Comparison of ENCODE assay signal across 7 cellular contexts in genomic region chr22:29030618-29031235, GRCh38. TPM values are rescaled to one million over a fixed set of nuclear protein-coding genes. Genes with fewer than 3 reads are reported as not detected.
DNase-seq lines count a peak whose midpoint lies in the region; ATAC-seq and TF ChIP-seq lines count a peak whose summit lies in the region.

No MANE protein-coding gene starts in this region.

- TF ChIP-seq EP300 in transverse colon (IDR thresholded peaks at IDR 0.05; ENCODE audit: low read depth) = no peak

- H3K9me3 Mint-ChIP-seq in H9 (no peaks in the 10 kb centered on the region), mesothelial cell of epicardium (no peaks in the 10 kb centered on the region)

- H2BK5ac ChIP-seq in H9 (ENCODE audit: insufficient read length, low read length) = no peak overlapping the region

- no peaks in the 10 kb centered on the region for H3K9me3 ChIP-seq in H9 (ENCODE audit: control insufficient read depth, low read depth, low read length)
- H3K9me3 ChIP-seq in transverse colon = no peaks in the 10 kb centered on the region

- DNase-seq in H9 = peak; percentile 85
- peak; percentile 74 to 85 for DNase-seq in SHP77 (lab: John Stamatoyannopoulos, UW)
- DNase-seq in erythroblast (lab: John Stamatoyannopoulos, UW) = peak; percentile 37 to 38
- DNase-seq in mesothelial cell of epicardium (ENCODE audit: low spot score in 2 of 2, unreplicated experiment in 2 of 2) = peak; percentile 59 to 78
- peak; percentile 84 for DNase-seq in transverse colon
- DNase-seq in effector CD8-positive, alpha-beta T cell (lab: John Stamatoyannopoulos, UW) = no peak

- H3K23ac ChIP-seq in H9 (ENCODE audit: insufficient read length, low read depth, low read length) = no peak overlapping the region

- ATAC-seq in GM21786 (IDR thresholded peaks at IDR 0.05; ENCODE audit: unreplicated experiment) = no peak

- H2AFZ ChIP-seq in H9 (ENCODE audit: low read length) = no peak overlapping the region

- no peak overlapping the region for H2AK5ac ChIP-seq in H9 (ENCODE audit: insufficient read length, low read length)

- H4K91ac ChIP-seq in H9 (ENCODE audit: insufficient read length, low read depth, low read length) = no peak overlapping the region

- peak overlapping the region; percentile 26 to 50 (median 44) for H3K4me3 ChIP-seq in transverse colon

- in situ Hi-C loops in transverse colon (cut with MboI; ENCODE audit: low pct_ligation_motif_present in 1 of 4, low pct_unique_long_range_greater_than_20kb in 1 of 4, low sequenced_read_pairs in 3 of 4) = loop anchor here in 3 of 4 donors (25.0 kb wide), 3 partner anchors 418 to 968 kb away; no protein-coding TSS in a partner anchor

- H3K4me1 ChIP-seq in H9 (ENCODE audit: insufficient read depth, low read length) (peaks cover 10% of the 10 kb centered on the region; the same call in 1 of the 2 replicates), transverse colon (peaks cover 13 to 46% (median 26%) of the 10 kb centered on the region in 4 donors)

- no peaks in the 10 kb centered on the region for H3K36me3 ChIP-seq in transverse colon

- H3K23me2 ChIP-seq in H9 (ENCODE audit: insufficient read length, low read depth, low read length, poor library complexity, severe bottlenecking) = peaks cover 14% of the 10 kb centered on the region

- no peak overlapping the region for H3K18ac ChIP-seq in H9 (ENCODE audit: insufficient read length, low read depth, low read length)

- H3K36me3 Mint-ChIP-seq in H9 (ENCODE audit: insufficient read depth in 1 of 3, low read depth in 3 of 3) (peaks cover 0 to 12% (median 0%) of the 10 kb centered on the region in 3 experiments; a peak in 3 of 7 replicates), mesothelial cell of epicardium (peaks cover 1% of the 10 kb centered on the region)

- H2BK20ac ChIP-seq in H9 (ENCODE audit: low read depth, low read length, poor library complexity, severe bottlenecking) = no peak overlapping the region

- H3K27ac Mint-ChIP-seq in H9 = peak overlapping the region in 2 of 3 experiments; percentile 97 to 99; a peak in 5 of 7 replicates
- peak overlapping the region; percentile 100 for H3K27ac Mint-ChIP-seq in mesothelial cell of epicardium

- H4K20me1 ChIP-seq in H9 (ENCODE audit: control insufficient read depth, insufficient read depth, insufficient read length) = no peaks in the 10 kb centered on the region

- peak overlapping the region; percentile 18 for H3K9ac ChIP-seq in H9 (ENCODE audit: extremely low read depth, insufficient read length, low read length)

- H3K79me1 ChIP-seq in H9 (ENCODE audit: insufficient read depth, low read depth, low read length, poor library complexity, severe bottlenecking) = peaks cover 4% of the 10 kb centered on the region

- no peak overlapping the region for H2BK12ac ChIP-seq in H9 (ENCODE audit: insufficient read length, low read depth, low read length)

- H3K27me3 ChIP-seq in H9 (ENCODE audit: insufficient read depth, low read length) (no peaks in the 10 kb centered on the region), transverse colon (no peaks in the 10 kb centered on the region)

- TF ChIP-seq POLR2A in erythroblast (IDR thresholded peaks at IDR 0.05; ENCODE audit: low read length) (no peak), transverse colon (IDR thresholded peaks at IDR 0.05) (no peak)

- H3K79me2 ChIP-seq in H9 (ENCODE audit: insufficient read depth, low read length) = peaks cover 2% of the 10 kb centered on the region; the same call in 1 of the 2 replicates

- no peaks in the 10 kb centered on the region for H3K27me3 Mint-ChIP-seq in H9 (ENCODE audit: low read depth)
- H3K27me3 Mint-ChIP-seq in mesothelial cell of epicardium (ENCODE audit: low read depth) = no peaks in the 10 kb centered on the region

- no peak overlapping the region for H3K56ac ChIP-seq in H9 (ENCODE audit: insufficient read length, low read depth, low read length)

- H2BK120ac ChIP-seq in H9 (ENCODE audit: low read depth, low read length, poor library complexity, severe bottlenecking) = no peak overlapping the region

- intact Hi-C loops in transverse colon (cut with DNase I; ENCODE audit: low total_unique reads) = loop anchor here (5.0 kb wide), 1 partner anchor 73 kb away; no protein-coding TSS in a partner anchor

- no peak overlapping the region for H2BK15ac ChIP-seq in H9 (ENCODE audit: low read depth, low read length)

- H3K4ac ChIP-seq in H9 (ENCODE audit: low read depth, low read length) = no peak overlapping the region

- H4K5ac ChIP-seq in H9 (ENCODE audit: insufficient read length, low read depth, low read length) = no peak overlapping the region

- no peak overlapping the region for H4K8ac ChIP-seq in H9 (replicated peaks; ENCODE audit: insufficient read length, low read depth, low read length)

- no peak overlapping the region for H3T11ph ChIP-seq in H9 (ENCODE audit: low read length)

- H3K4me1 Mint-ChIP-seq in H9 (peaks cover 39 to 42% of the 10 kb centered on the region in 2 experiments), mesothelial cell of epicardium (peaks cover 52% of the 10 kb centered on the region)

- no peak overlapping the region for H3K27ac ChIP-seq in H9 (ENCODE audit: insufficient read length, low read depth, low read length)
- peak overlapping the region; percentile 78 to 85 (median 83) for H3K27ac ChIP-seq in transverse colon

- no peak for TF ChIP-seq CTCF in H9 (conservative IDR thresholded peaks at IDR 0.05)
- no peak for TF ChIP-seq CTCF in mesothelial cell of epicardium (IDR thresholded peaks at IDR 0.05; ENCODE audit: unreplicated experiment)
- TF ChIP-seq CTCF in transverse colon (IDR thresholded peaks at IDR 0.05) = no peak

- H3K14ac ChIP-seq in H9 (ENCODE audit: insufficient read depth, low read length) = no peak overlapping the region; the same call in 1 of the 2 replicates

- H3K4me3 Mint-ChIP-seq in H9 = peak overlapping the region; percentile 74 to 87
- peak overlapping the region; percentile 72 for H3K4me3 Mint-ChIP-seq in mesothelial cell of epicardium

- WGBS in H9 (ENCODE audit: extremely low coverage, insufficient read length, low lambda C conversion rate) = no CpG with 5 or more reads among the region's 33 CpGs
- WGBS in transverse colon (ENCODE audit: low coverage in 1 of 2), 2 donors = 13 to 43% methylated on average over 1 to 32 of the region's 33 CpGs

- H3K4me2 ChIP-seq in H9 (ENCODE audit: insufficient read depth, insufficient read length, low read length) = peak overlapping the region; percentile 60

RNA-seq across cellular contexts. Expression of gene C22orf31, which starts 30.9 kb away (rescaled TPM):
- not detected in 2 replicates for total RNA-seq in H9 (2021)
- 0.44 to 0.45 TPM in 2 of 3 replicates, not detected in the other for total RNA-seq in mesothelial cell of epicardium
- not detected for total RNA-seq in transverse colon

RNA-seq across cellular contexts. Expression of gene KREMEN1, which starts 42.1 kb away (rescaled TPM):
- total RNA-seq in H9 (2021) (2.4 and 2.6 TPM in 2 replicates), mesothelial cell of epicardium (24.4 to 30.9 TPM (median 28.5 TPM) in 3 replicates), transverse colon (10 to 100 TPM in 3 of 4 donors, 1 to 10 TPM in 1; 5.2 to 39.2 (median 20.1) TPM)
